ENCODE assay signal across 1 cellular context in genomic region chr22:27239520-27239919, GRCh38.
TF ChIP-seq lines count a peak whose summit lies in the region.

No MANE protein-coding gene starts in this region.

TF ChIP-seq in endothelial cell of umbilical vein, 7 proteins besides CTCF, POLR2A, EP300 and RAD21:
- no peak for TF ChIP-seq MYC (IDR thresholded peaks at IDR 0.05; ENCODE audit: low read depth, low read length)
- TF ChIP-seq JUN (IDR thresholded peaks at IDR 0.05; ENCODE audit: borderline replicate concordance, insufficient read depth, insufficient read length, low read depth): no peak
- TF ChIP-seq FOS (IDR thresholded peaks at IDR 0.05; ENCODE audit: borderline replicate concordance, insufficient read depth, low read length): no peak
- no peak for TF ChIP-seq EZH2 (IDR thresholded peaks at IDR 0.05; ENCODE audit: borderline replicate concordance, low read depth, low read length, severe bottlenecking)
- no peak for TF ChIP-seq GATA2 (IDR thresholded peaks at IDR 0.05; ENCODE audit: insufficient read depth, insufficient read length, low read depth, low read length)
- TF ChIP-seq POLR2AphosphoS5 (IDR thresholded peaks at IDR 0.05; ENCODE audit: insufficient read depth, low read depth, low read length): no peak
- no peak for TF ChIP-seq MAX (IDR thresholded peaks at IDR 0.05; ENCODE audit: insufficient read depth, insufficient read length)
